ENCODE assay signal across 2 cellular contexts in genomic region chr13:98954313-98954712, GRCh38.
TF ChIP-seq lines count a peak whose summit lies in the region.

No MANE protein-coding gene starts in this region.

TF ChIP-seq in HEK293, 187 proteins besides CTCF, POLR2A, EP300 and RAD21:
- TF ChIP-seq REPIN1 (tag by site-specific recombination; IDR thresholded peaks at IDR 0.05; ENCODE audit: low read depth) (no peak), HOXD13 (CRISPR knock-in tag; IDR thresholded peaks at IDR 0.05; ENCODE audit: borderline replicate concordance) (no peak), HIC1 (tag by site-specific recombination; IDR thresholded peaks at IDR 0.05) (no peak), KLF9 (tag by site-specific recombination; IDR thresholded peaks at IDR 0.05; ENCODE audit: low read depth) (no peak), SCRT2 (tag by site-specific recombination; IDR thresholded peaks at IDR 0.05) (no peak), ZIC2 (tag by site-specific recombination; IDR thresholded peaks at IDR 0.05) (peak; percentile 29; the same call in 1 of the 2 replicates), ZNF580 (tag by site-specific recombination; IDR thresholded peaks at IDR 0.05) (no peak)

TF ChIP-seq in HepG2, 621 proteins besides CTCF, POLR2A, EP300 and RAD21:
- TF ChIP-seq ZNF761 (CRISPR knock-in tag; conservative IDR thresholded peaks at IDR 0.05) (no peak), DDIT3 (CRISPR knock-in tag; IDR thresholded peaks at IDR 0.05) (no peak), NFIC (IDR thresholded peaks at IDR 0.05; ENCODE audit: low read length) (no peak), ERF (CRISPR knock-in tag; IDR thresholded peaks at IDR 0.05) (no peak), NR2F1 (CRISPR knock-in tag; IDR thresholded peaks at IDR 0.05) (no peak), ZNF274 (CRISPR knock-in tag; IDR thresholded peaks at IDR 0.05) (no peak), ZNF691 (CRISPR knock-in tag; IDR thresholded peaks at IDR 0.05; ENCODE audit: borderline replicate concordance, low read depth) (no peak), IKZF5 (CRISPR knock-in tag; IDR thresholded peaks at IDR 0.05) (no peak), MTF2 (CRISPR knock-in tag; IDR thresholded peaks at IDR 0.05; ENCODE audit: borderline replicate concordance) (no peak), ZNF207 (IDR thresholded peaks at IDR 0.05; ENCODE audit: borderline replicate concordance) (no peak), SNRNP70 (IDR thresholded peaks at IDR 0.05; ENCODE audit: low read depth, low read length) (no peak), PRDM10 (CRISPR knock-in tag; IDR thresholded peaks at IDR 0.05; ENCODE audit: low read depth) (no peak), ZNF672 (CRISPR knock-in tag; IDR thresholded peaks at IDR 0.05) (no peak), ZNF441 (CRISPR knock-in tag; IDR thresholded peaks at IDR 0.05; ENCODE audit: borderline replicate concordance) (no peak), PHF8 (CRISPR knock-in tag; IDR thresholded peaks at IDR 0.05) (no peak), ZNF580 (CRISPR knock-in tag; IDR thresholded peaks at IDR 0.05; ENCODE audit: borderline replicate concordance, low read depth) (no peak), ZBTB10 (CRISPR knock-in tag; IDR thresholded peaks at IDR 0.05; ENCODE audit: borderline replicate concordance) (no peak), ZNF362 (CRISPR knock-in tag; IDR thresholded peaks at IDR 0.05; ENCODE audit: borderline replicate concordance) (no peak)
TF ChIP-seq in HepG2: peak in this region for 0.
